Comparison of ENCODE assay signal across 2 cellular contexts in the genomic region with DNA sequence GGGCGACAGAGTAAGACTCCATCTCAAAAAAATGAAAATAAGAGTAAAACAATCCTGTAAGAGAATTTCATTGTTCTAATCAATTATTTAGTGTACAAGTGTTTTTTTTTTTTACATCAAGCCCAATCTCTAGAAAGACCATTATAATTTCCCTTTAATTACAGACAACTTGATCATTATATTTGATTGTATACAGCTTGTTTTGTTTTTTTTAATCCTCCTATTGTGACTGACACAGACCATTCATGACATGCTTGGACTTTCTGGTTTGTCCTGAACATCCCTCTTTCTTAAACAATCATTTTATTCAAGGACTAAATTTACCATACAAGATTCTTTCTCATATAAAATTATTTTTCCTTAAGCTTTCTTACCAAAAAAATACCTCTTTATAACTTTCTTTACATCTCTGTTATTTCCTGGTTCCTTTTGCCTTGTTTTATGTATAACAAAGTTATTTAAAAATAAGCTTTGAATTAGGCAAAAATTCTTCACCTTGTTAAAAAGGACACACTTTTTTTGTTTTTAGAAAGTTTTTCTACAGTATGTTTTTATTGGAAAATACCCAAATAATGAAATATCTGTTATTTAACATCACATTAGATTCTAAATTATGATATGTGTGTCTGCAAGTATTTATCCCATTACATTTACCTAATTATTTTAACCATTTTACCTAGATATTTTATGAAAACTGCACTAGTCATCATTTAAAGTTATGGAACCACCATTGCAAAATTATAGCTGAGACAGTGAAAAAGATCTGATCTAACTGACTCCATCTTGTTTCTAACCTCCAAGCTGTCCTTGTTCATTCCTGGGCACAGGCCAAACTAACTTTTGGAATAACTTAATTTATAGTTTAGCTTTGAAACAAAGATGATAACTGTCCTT.
TF ChIP-seq lines count a peak whose summit lies in the region.

No MANE protein-coding gene starts in this region.

TF ChIP-seq in HCT116, 20 proteins besides CTCF, POLR2A, EP300 and RAD21:
- TF ChIP-seq EZH2 (IDR thresholded peaks at IDR 0.05), result no peak
- peak; percentile 48; the same call in 1 of the 2 replicates for TF ChIP-seq CBX3 (IDR thresholded peaks at IDR 0.05; ENCODE audit: low read depth)
TF ChIP-seq in HCT116: peak in this region for 1.

TF ChIP-seq in WTC11, 78 proteins besides CTCF, POLR2A, EP300 and RAD21:
- no peak for TF ChIP-seq FOXP1 (CRISPR knock-in tag; IDR thresholded peaks at IDR 0.05; ENCODE audit: borderline replicate concordance)
- no peak for TF ChIP-seq NR2C2 (CRISPR knock-in tag; IDR thresholded peaks at IDR 0.05)
